Comparison of ENCODE assay signal across 9 cellular contexts in genomic region chr6:167350731-167351655, GRCh38. TPM values are rescaled to one million over a fixed set of nuclear protein-coding genes. Genes with fewer than 3 reads are reported as not detected.
DNase-seq lines count a peak whose midpoint lies in the region; ATAC-seq, FAIRE-seq and TF ChIP-seq lines count a peak whose summit lies in the region.
"Had no signal": no experiment of that assay in that cellular context is flagged by ENCODE, and none has a peak within 500 bp of the region (broad histone marks: within the 10 kb centered on the region; RNA-seq: fewer than 3 reads in every experiment).

No MANE protein-coding gene starts in this region.

- H3K27me3 Mint-ChIP-seq in central memory CD8-positive, alpha-beta T cell, result no peaks in the 10 kb centered on the region

- peak overlapping the region; percentile 62 for H3K9ac ChIP-seq in ES-I3 (ENCODE audit: low read depth, low read length)

- peak; percentile 85 for ATAC-seq in central memory CD8-positive, alpha-beta T cell (replicated peaks; ENCODE audit: extremely low read depth, poor library complexity, severe bottlenecking)
- ATAC-seq in left lobe of liver (peak; percentile 95), HG02571 (IDR thresholded peaks at IDR 0.05; ENCODE audit: unreplicated experiment) (no peak)

- no peaks in the 10 kb centered on the region for H3K36me3 ChIP-seq in ES-I3 (ENCODE audit: insufficient read depth, low read length)

- no peaks in the 10 kb centered on the region for H3K4me1 ChIP-seq in ES-I3 (ENCODE audit: insufficient read depth, low read length)

- H3K36me3 Mint-ChIP-seq in central memory CD8-positive, alpha-beta T cell (ENCODE audit: insufficient read depth), result peaks cover 5% of the 10 kb centered on the region

- peak overlapping the region; percentile 91 for H3K4me3 Mint-ChIP-seq in central memory CD8-positive, alpha-beta T cell

- no peak for FAIRE-seq in H54 (lab: Jason Lieb, UNC)

- H3K4me1 Mint-ChIP-seq in central memory CD8-positive, alpha-beta T cell, result peaks cover 15% of the 10 kb centered on the region

- no peaks in the 10 kb centered on the region for H3K9me3 ChIP-seq in ES-I3 (ENCODE audit: control insufficient read depth, insufficient read depth, low read length)

- H3K27ac Mint-ChIP-seq in central memory CD8-positive, alpha-beta T cell (ENCODE audit: low read depth), result peak overlapping the region; percentile 82

- TF ChIP-seq POLR2A in H54 (IDR thresholded peaks at IDR 0.05; ENCODE audit: low read depth, low read length), result no peak

- DNase-seq in H54 (ENCODE audit: insufficient read length, low spot score), result peak; percentile 25
- peak; percentile 68 for DNase-seq in NCI-H128 (lab: John Stamatoyannopoulos, UW; ENCODE audit: unreplicated experiment)
- peak; percentile 47 for DNase-seq in activated CD4-positive, CD25-positive, alpha-beta regulatory T cell treated with anti-CD3 and anti-CD28 coated beads, Interleukin-2, amount 50 U/mL, for 16 hours (ENCODE audit: low read depth, low spot score)
- DNase-seq in central memory CD8-positive, alpha-beta T cell (ENCODE audit: low spot score in 2 of 2), result peak; percentile 72 to 77
- DNase-seq in left lobe of liver (ENCODE audit: low spot score), result peak; percentile 86
- DNase-seq in stimulated activated CD4-positive, alpha-beta T cell treated with anti-CD3 and anti-CD28 coated beads, Interleukin-2, amount 100 ng/mL, for 4 hours (ENCODE audit: low read depth), result peak; percentile 67

- no peaks in the 10 kb centered on the region for H3K9me3 Mint-ChIP-seq in central memory CD8-positive, alpha-beta T cell

RNA-seq across cellular contexts. Expression of gene TTLL2, which starts 26.1 kb away (rescaled TPM):
- not detected for total RNA-seq in left lobe of liver
- total RNA-seq: myocyte had no signal

RNA-seq across cellular contexts. Expression of gene UNC93A, which starts 59.9 kb away (rescaled TPM):
- 5.3 TPM for total RNA-seq in left lobe of liver
- total RNA-seq: myocyte had no signal

Comparison
In these comparisons a context has a peak if more than half of its experiments do, and no peak if none do; other contexts are left out.
1. DNase-seq: peak in every context shown above with its lines; median percentile 86 in left lobe of liver; 74 in central memory CD8-positive, alpha-beta T cell; 68 in NCI-H128; 67 in stimulated activated CD4-positive, alpha-beta T cell treated with anti-CD3 and anti-CD28 coated beads, Interleukin-2, amount 100 ng/mL, for 4 hours; 47 in activated CD4-positive, CD25-positive, alpha-beta regulatory T cell treated with anti-CD3 and anti-CD28 coated beads, Interleukin-2, amount 50 U/mL, for 16 hours; 25 in H54.